ENCODE assay signal across 23 cellular contexts in the genomic region with DNA sequence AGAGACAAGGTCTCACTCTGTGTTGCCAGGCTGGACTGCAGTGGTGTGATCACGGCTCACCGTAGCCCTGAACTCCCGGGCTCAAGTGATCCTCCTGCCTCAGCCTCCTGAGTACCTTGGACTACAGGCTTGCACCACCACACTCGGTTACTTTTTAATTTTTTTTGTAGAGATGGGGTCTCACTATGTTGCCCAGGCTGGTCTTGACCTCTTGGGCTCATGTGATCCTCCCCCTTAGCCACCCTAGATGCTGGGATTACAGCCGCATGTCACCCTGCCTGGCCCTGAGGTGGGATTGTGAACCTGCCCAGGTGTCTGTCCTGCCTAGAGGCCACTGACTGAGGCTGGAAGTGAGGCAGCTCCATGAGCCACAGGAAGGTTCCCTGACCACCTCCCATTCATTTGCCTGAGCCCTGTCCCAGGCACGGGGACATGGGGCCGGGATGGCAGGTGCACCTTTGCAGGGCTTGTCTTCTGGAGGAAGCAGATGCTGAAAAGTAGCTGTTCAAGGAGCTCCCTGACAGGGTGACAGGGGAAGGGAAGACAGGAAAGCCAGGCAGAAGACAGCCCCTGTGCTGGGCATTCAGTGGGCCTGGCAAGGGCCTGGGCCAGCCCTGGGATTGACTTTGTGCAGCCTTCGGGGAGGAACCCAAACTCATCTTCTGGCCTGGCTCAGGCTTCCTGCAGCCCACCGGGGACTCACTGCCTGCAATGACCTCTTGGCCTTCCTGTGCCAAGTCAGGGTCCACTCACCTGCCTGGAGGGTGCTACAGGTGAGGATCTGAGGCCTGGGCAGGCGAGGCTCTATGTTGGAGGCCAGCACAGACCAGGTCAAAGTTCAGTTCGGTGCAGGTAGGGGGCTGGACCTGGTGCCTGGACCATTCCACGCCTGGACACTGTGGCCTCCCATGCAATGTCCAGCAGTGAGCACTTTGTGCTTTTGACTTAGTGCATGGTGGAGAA. TPM values are rescaled to one million over a fixed set of nuclear protein-coding genes. Genes with fewer than 3 reads are reported as not detected.
"Had no signal": no experiment of that assay in that cellular context is flagged by ENCODE, and none has a peak within 500 bp of the region (broad histone marks: within the 10 kb centered on the region; RNA-seq: fewer than 3 reads in every experiment).

No MANE protein-coding gene starts in this region.

- H3K27ac Mint-ChIP-seq: activated T-helper 2 cell treated with anti-CD3 and anti-CD28 coated beads, Interferon-gamma antibody, Interleukin-2, Interleukin-4, amounts not matched to agents 10 μg/mL and 5 μg/mL and 100 μg/mL, durations not matched to agents 14 hours and 24 hours and 36 hours; WTC11 had no signal

- H3K4me1 ChIP-seq: uterus had no signal

- H3K4me3 ChIP-seq: cardiac muscle cell, tibial artery, uterus had no signal

- H3K4me3 Mint-ChIP-seq: natural killer cell treated with Interleukin-12 subunit alpha and Interleukin-12 subunit beta and Interleukin-15 and Interleukin-18, amount 100 ng/mL, for 72 hours had no signal

- H3K27me3 ChIP-seq: uterus had no signal

- ATAC-seq: activated naive CD4-positive, alpha-beta T cell treated with anti-CD3 and anti-CD28 coated beads, Interleukin-2, amount 50 U/mL, for 72 hours; natural killer cell treated with Interleukin-12 subunit alpha and Interleukin-12 subunit beta and Interleukin-15 and Interleukin-18, amount 100 ng/mL, for 72 hours; right cardiac atrium had no signal

- H3K27ac ChIP-seq: cardiac muscle cell, left ventricle myocardium inferior, prostate gland, tibial artery, uterus had no signal

- DNase-seq: activated CD4-positive, alpha-beta T cell treated with anti-CD3 and anti-CD28 coated beads for 4 hours; activated T-cell treated with anti-CD3 and anti-CD28 coated beads for 4 hours; hippocampal formation; kidney; left ventricle myocardium inferior; occipital lobe; right cardiac atrium; small intestine; stimulated activated CD4-positive, alpha-beta T cell treated with anti-CD3 and anti-CD28 coated beads, Interleukin-4, amount 100 ng/mL, for 24 hours; stimulated activated naive CD4-positive, alpha-beta T cell; T-helper 2 cell; tibial artery; uterus had no signal

- H3K36me3 ChIP-seq: cardiac muscle cell, left ventricle myocardium inferior, prostate gland, tibial artery, uterus had no signal

- H3K9me3 ChIP-seq: prostate gland, tibial artery, uterus had no signal

- H3K36me3 Mint-ChIP-seq: activated naive CD4-positive, alpha-beta T cell treated with anti-CD3 and anti-CD28 coated beads, Interleukin-2, amount 50 U/mL, for 72 hours; natural killer cell treated with Interleukin-12 subunit alpha and Interleukin-12 subunit beta and Interleukin-15 and Interleukin-18, amount 100 ng/mL, for 72 hours had no signal

- FAIRE-seq: kidney, small intestine, TTC549 had no signal

RNA-seq across cellular contexts. Expression of gene NOTUM, which starts 8.1 kb away (rescaled TPM):
- total RNA-seq: esophagus mucosa, kidney, left ventricle myocardium inferior, right cardiac atrium, subcutaneous adipose tissue had no signal

RNA-seq across cellular contexts. Expression of gene MYADML2, which starts 22.1 kb away (rescaled TPM):
- total RNA-seq: activated naive CD4-positive, alpha-beta T cell treated with anti-CD3 and anti-CD28 coated beads, Interleukin-2, amount 50 U/mL, for 72 hours; activated T-helper 2 cell treated with anti-CD3 and anti-CD28 coated beads, Interferon-gamma antibody, Interleukin-2, Interleukin-4, amounts not matched to agents 10 μg/mL and 5 μg/mL and 100 μg/mL, durations not matched to agents 14 hours and 24 hours and 36 hours; esophagus mucosa; kidney; mucosa of gallbladder; natural killer cell treated with Interleukin-12 subunit alpha and Interleukin-12 subunit beta and Interleukin-15 and Interleukin-18, amount 100 ng/mL, for 72 hours; subcutaneous adipose tissue; uterus had no signal
